Comparison of ENCODE assay signal across 27 cellular contexts in genomic region chr10:66321746-66322145, GRCh38.
DNase-seq lines count a peak whose midpoint lies in the region; ATAC-seq and TF ChIP-seq lines count a peak whose summit lies in the region.
"Had no signal": no experiment of that assay in that cellular context is flagged by ENCODE, and none has a peak within 500 bp of the region (broad histone marks: within the 10 kb centered on the region; RNA-seq: fewer than 3 reads in every experiment).

No MANE protein-coding gene starts in this region.

- DNase-seq in HT1080 (ENCODE audit: low read depth) (peak; percentile 3), astrocyte of the spinal cord (ENCODE audit: low read depth, low spot score) (peak; percentile 12), iPS-NIHi11 (ENCODE audit: low spot score) (peak; percentile 5), omental fat pad (ENCODE audit: low spot score) (no peak), activated T-cell treated with anti-CD3 and anti-CD28 coated beads for 4 hours (no peak), middle frontal gyrus (ENCODE audit: extremely low spot score, low spot score) (no peak)
- DNase-seq: activated B cell treated with CpG ODN at 0.5 μM for 24 hours; activated effector memory CD4-positive, alpha-beta T cell treated with Interleukin-2 at 50 U/mL for 16 hours; activated naive CD8-positive, alpha-beta T cell treated with anti-CD3 and anti-CD28 coated beads, Interleukin-2, amount 10 ng/mL, durations not matched to agents 7 days and 5 days; DND-41; esophagus squamous epithelium; H7; NCI-H1105 treated with DMSO at 0.1 percent for 48 hours; NCI-H2081; NCI-H774; ovary; spleen; stimulated activated CD4-positive, alpha-beta T cell treated with anti-CD3 and anti-CD28 coated beads, Interleukin-4, amount 100 ng/mL, for 24 hours; stimulated activated naive B cell treated with anti-CD40 and anti-IgM and Interleukin-4, amounts not matched to agents 10 μg/mL and 1 μg/mL and 100 μg/mL, for 72 hours; T-helper 9 cell; testis had no signal

- ATAC-seq in omental fat pad (ENCODE audit: low FRiP score) (peak; percentile 11), GM21737 (IDR thresholded peaks at IDR 0.05; ENCODE audit: unreplicated experiment) (no peak), HG03025 (IDR thresholded peaks at IDR 0.05; ENCODE audit: low FRiP score, unreplicated experiment) (no peak)
- ATAC-seq: stimulated activated naive B cell treated with anti-CD40 and anti-IgM and Interleukin-4, amounts not matched to agents 10 μg/mL and 1 μg/mL and 100 μg/mL, for 72 hours had no signal

- no peak overlapping the region for H3K4me3 ChIP-seq in astrocyte of the spinal cord (ENCODE audit: low read depth, low read length)
- H3K4me3 ChIP-seq: BLaER1 treated with 17β-estradiol and CSF1 and Interleukin-3, amounts not matched to agents 10 nM and 100 nM; colonic mucosa; esophagus squamous epithelium; lung; ovary; spleen; testis; vagina had no signal

- in situ Hi-C loops in astrocyte of the spinal cord (cut with HindIII; ENCODE audit: low sequenced_read_pairs): no loop called here

- TF ChIP-seq CTCF in astrocyte of the spinal cord (IDR thresholded peaks at IDR 0.05; ENCODE audit: low read depth, low read length): no peak
- TF ChIP-seq CTCF in omental fat pad (IDR thresholded peaks at IDR 0.05): no peak

Comparison
In these comparisons a context has a peak if more than half of its experiments do, and no peak if none do; other contexts are left out.
1. DNase-seq: peak in HT1080 (single experiment), astrocyte of the spinal cord (single experiment) and iPS-NIHi11 (single experiment); none in omental fat pad (single experiment), activated T-cell treated with anti-CD3 and anti-CD28 coated beads for 4 hours (single experiment) and middle frontal gyrus (single experiment).